Comparison of ENCODE assay signal across 24 cellular contexts in the genomic region with DNA sequence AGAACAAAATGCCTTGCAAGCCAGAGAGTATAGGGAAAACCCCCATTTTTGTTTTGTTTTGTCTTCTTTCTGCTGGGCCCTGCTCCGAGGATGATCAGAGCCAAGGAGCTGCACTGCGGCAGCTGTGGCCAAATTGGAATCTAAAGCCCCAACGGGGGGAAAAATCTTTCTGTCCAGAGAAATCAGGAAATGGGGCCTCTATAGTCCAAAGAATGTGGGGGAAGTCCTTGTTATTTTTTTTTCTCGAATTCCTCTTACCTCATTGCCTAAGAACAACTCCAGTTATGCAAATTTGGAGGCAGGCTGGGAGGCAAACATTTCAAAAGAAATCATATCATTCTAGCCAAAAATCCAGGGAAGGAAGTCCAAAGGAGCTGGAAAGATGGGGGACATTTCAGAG.
"Had no signal": no experiment of that assay in that cellular context is flagged by ENCODE, and none has a peak within 500 bp of the region (broad histone marks: within the 10 kb centered on the region; RNA-seq: fewer than 3 reads in every experiment).

No MANE protein-coding gene starts in this region.

- ATAC-seq: left ventricle myocardium superior; lower lobe of right lung; natural killer cell; sciatic nerve; stimulated activated naive CD8-positive, alpha-beta T cell treated with anti-CD3 and anti-CD28 coated beads, Interleukin-15, amount 100 ng/mL, for 72 hours had no signal

- H3K4me1 ChIP-seq: colonic mucosa, esophagus muscularis mucosa, lower lobe of right lung, prostate gland, right atrium auricular region, suprapubic skin, vagina had no signal

- H3K27me3 ChIP-seq: colonic mucosa, esophagus muscularis mucosa, neutrophil, right atrium auricular region, suprapubic skin, vagina had no signal

- H3K4me3 ChIP-seq: colonic mucosa, esophagus muscularis mucosa, lower lobe of right lung, prostate gland, right atrium auricular region, smooth muscle cell, suprapubic skin, vagina had no signal

- DNase-seq: colonic mucosa; effector memory CD4-positive, alpha-beta T cell; foreskin melanocyte; hypothalamus; immature natural killer cell; islet precursor cell; left ventricle myocardium superior; lower lobe of right lung; natural killer cell; stimulated activated CD4-positive, alpha-beta T cell treated with anti-CD3 and anti-CD28 coated beads, Interleukin-12 subunit alpha, Interleukin-12 subunit beta, amount 100 ng/mL, for 4 hours; stimulated activated CD4-positive, alpha-beta T cell treated with anti-CD3 and anti-CD28 coated beads, Interleukin-1b, Interleukin-23, amount 100 ng/mL, for 48 hours; stimulated activated CD4-positive, alpha-beta T cell treated with anti-CD3 and anti-CD28 coated beads, Interleukin-4, amount 100 ng/mL, for 1 hour; stimulated activated CD8-positive, alpha-beta memory T cell treated with anti-CD3 and anti-CD28 coated beads, Interleukin-4, amount 100 ng/mL, for 48 hours; stimulated activated naive CD4-positive, alpha-beta T cell; stimulated activated naive CD8-positive, alpha-beta T cell treated with anti-CD3 and anti-CD28 coated beads, Interleukin-15, amount 100 ng/mL, for 72 hours; trophoblast cell had no signal

- H3K27ac ChIP-seq: colonic mucosa, esophagus muscularis mucosa, lower lobe of right lung, neutrophil, prostate gland, right atrium auricular region, suprapubic skin, vagina had no signal

- H3K4me2 ChIP-seq: smooth muscle cell had no signal

- H3K36me3 ChIP-seq: colonic mucosa, esophagus muscularis mucosa, lower lobe of right lung, neutrophil, prostate gland, right atrium auricular region, suprapubic skin, vagina had no signal

- H3K9me3 ChIP-seq: colonic mucosa, lower lobe of right lung, neutrophil, prostate gland, suprapubic skin, vagina had no signal
